ENCODE assay signal across 9 cellular contexts in the genomic region with DNA sequence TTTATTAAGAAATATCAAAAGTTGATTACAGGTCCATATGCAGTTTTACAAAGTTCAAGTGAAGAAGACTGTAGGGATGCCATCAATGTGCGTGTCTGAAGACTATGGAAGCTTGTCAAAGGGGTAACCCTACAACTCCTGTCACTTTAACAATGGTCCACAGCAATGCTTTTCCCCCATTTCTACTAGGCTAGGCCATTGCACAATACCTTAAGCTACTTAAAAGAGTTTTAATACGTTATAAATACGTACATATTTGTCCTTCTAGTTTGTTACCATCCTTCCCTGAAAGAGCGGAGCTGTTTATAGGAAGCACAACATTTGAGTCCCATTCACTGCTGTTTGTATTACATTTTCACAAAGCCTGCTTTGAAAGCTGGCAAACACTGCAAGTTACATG. TPM values are rescaled to one million over a fixed set of nuclear protein-coding genes. Genes with fewer than 3 reads are reported as not detected.
"Had no signal": no experiment of that assay in that cellular context is flagged by ENCODE, and none has a peak within 500 bp of the region (broad histone marks: within the 10 kb centered on the region; RNA-seq: fewer than 3 reads in every experiment).

No MANE protein-coding gene starts in this region.

- FAIRE-seq: H1, H54, HTR-8/SVneo had no signal

- ATAC-seq: GM23338 had no signal

- H3K4me3 Mint-ChIP-seq: GM23338, H9, IgD-negative memory B cell had no signal

- H3K4me2 ChIP-seq: GM23338 had no signal

- DNase-seq: H9, HCEC 1CT, KG1 had no signal

- H3K27ac Mint-ChIP-seq: GM23338, H9, IgD-negative memory B cell had no signal

- H3K27me3 Mint-ChIP-seq: IgD-negative memory B cell had no signal

- H3K9me3 Mint-ChIP-seq: GM23338, H9, IgD-negative memory B cell had no signal

- H2AFZ ChIP-seq: GM23338 had no signal

- H3K4me3 ChIP-seq: GM23338 had no signal

- H3K36me3 Mint-ChIP-seq: IgD-negative memory B cell had no signal

RNA-seq across cellular contexts. Expression of gene CNRIP1, which starts 26.7 kb away (rescaled TPM):
- total RNA-seq: HT-29 had no signal
- polyA plus RNA-seq: IgD-negative memory B cell had no signal
